In genomic region chr17:7011942-7012254, GRCh38 we compare ENCODE assay signal across 9 cellular contexts. TPM values are rescaled to one million over a fixed set of nuclear protein-coding genes. Genes with fewer than 3 reads are reported as not detected.
DNase-seq lines count a peak whose midpoint lies in the region; TF ChIP-seq lines count a peak whose summit lies in the region.
"Had no signal": no experiment of that assay in that cellular context is flagged by ENCODE, and none has a peak within 500 bp of the region (broad histone marks: within the 10 kb centered on the region; RNA-seq: fewer than 3 reads in every experiment).

No MANE protein-coding gene starts in this region.

- no peaks in the 10 kb centered on the region for H4K20me1 ChIP-seq in KMS-11 (ENCODE audit: insufficient read depth)

- no peaks in the 10 kb centered on the region for H3K9me3 Mint-ChIP-seq in chondrocyte (ENCODE audit: low read depth)

- H3K4me2 ChIP-seq in KMS-11, result peak overlapping the region; percentile 66

- CTCF ChIA-PET in AG04450 (lab: Charles Lee), result interaction anchor here (0.8 to 3.8 kb wide), 4 partner anchors 10 to 101 kb away, joined by 3 to 25 read pairs (median 12); no protein-coding TSS in a partner anchor

- no peak overlapping the region for H2AFZ ChIP-seq in KMS-11 (ENCODE audit: low read depth)

- TF ChIP-seq CTCF in AG04450 (IDR thresholded peaks at IDR 0.05; ENCODE audit: low read depth, low read length), result no peak
- TF ChIP-seq CTCF in KMS-11 (conservative IDR thresholded peaks at IDR 0.05; ENCODE audit: low read depth, low read length), result no peak
- no peak for TF ChIP-seq CTCF in chondrocyte (IDR thresholded peaks at IDR 0.05)

- H3K4me3 ChIP-seq in AG04450 (ENCODE audit: low read depth, low read length) (peak overlapping the region; percentile 97), KMS-11 (IDR thresholded peaks at IDR 0.05; ENCODE audit: insufficient read depth, low read depth, low read length) (no peak overlapping the region), muscle layer of duodenum (ENCODE audit: low read depth in 1 of 2, low read length in 2 of 2) (peak overlapping the region; percentile 94 to 98)

- DNase-seq in AG04450 (ENCODE audit: low read depth, low spot score) (no peak), chondrocyte (ENCODE audit: low spot score) (no peak), GM19238 (ENCODE audit: insufficient read length, low spot score) (no peak), NCI-H2081 treated with DMSO at 0.1 percent for 48 hours (lab: John Stamatoyannopoulos, UW) (no peak), NCI-H1417 treated with DMSO at 0.1 percent for 48 hours (lab: John Stamatoyannopoulos, UW) (no peak), epidermal melanocyte (ENCODE audit: insufficient read length, low spot score) (no peak)

- H3K9me3 ChIP-seq in AG04450 (ENCODE audit: control insufficient read depth, insufficient read depth, low read length) (peaks cover 7% of the 10 kb centered on the region; the same call in 1 of the 2 replicates), muscle layer of duodenum (ENCODE audit: control insufficient read depth in 1 of 2, low read length in 2 of 2) (no peaks in the 10 kb centered on the region)

- H3K4me1 Mint-ChIP-seq in chondrocyte (ENCODE audit: low read depth), result peaks cover 60% of the 10 kb centered on the region

- peaks cover 7% of the 10 kb centered on the region; the same call in 1 of the 2 replicates for H3K79me2 ChIP-seq in KMS-11 (ENCODE audit: insufficient read depth, low read depth)

- H3K4me1 ChIP-seq in KMS-11 (ENCODE audit: low read depth, poor library complexity, severe bottlenecking), result peaks cover 9% of the 10 kb centered on the region
- H3K4me1 ChIP-seq in muscle layer of duodenum (ENCODE audit: control insufficient read depth in 1 of 2, insufficient read depth in 2 of 2, low read length in 2 of 2), result peaks cover 18 to 42% of the 10 kb centered on the region in 2 donors

- H3K4me3 Mint-ChIP-seq in chondrocyte (ENCODE audit: unreplicated experiment), result peak overlapping the region; percentile 97

- peaks cover 5% of the 10 kb centered on the region for H3K36me3 Mint-ChIP-seq in chondrocyte (ENCODE audit: low read depth)

- POLR2A ChIA-PET in AG04450 (lab: Yijun Ruan, JAX), result interaction anchor here (0.9 kb wide), 1 partner anchor 16 kb away, joined by 3 read pairs; the partner anchor contains the start of gene ALOX12

- H3K27me3 Mint-ChIP-seq in chondrocyte (ENCODE audit: low read depth), result no peaks in the 10 kb centered on the region

- H3K27me3 ChIP-seq in AG04450 (ENCODE audit: control insufficient read depth, insufficient read depth, low read length) (no peaks in the 10 kb centered on the region), KMS-11 (ENCODE audit: insufficient read depth, low read depth) (no peaks in the 10 kb centered on the region), muscle layer of duodenum (ENCODE audit: low read depth, low read length) (no peaks in the 10 kb centered on the region)

- H3K9ac ChIP-seq in KMS-11, result peak overlapping the region; percentile 87; the same call in 1 of the 2 replicates

- peak overlapping the region; percentile 99 for H3K27ac ChIP-seq in AG04450 (ENCODE audit: low read depth, low read length)
- H3K27ac ChIP-seq in KMS-11, result no peak overlapping the region; the same call in 1 of the 2 replicates
- H3K27ac ChIP-seq in muscle layer of duodenum (ENCODE audit: low read length), result peak overlapping the region; percentile 98

- H3K27ac Mint-ChIP-seq in chondrocyte (ENCODE audit: unreplicated experiment), result peak overlapping the region; percentile 100

- no peaks in the 10 kb centered on the region for H3K36me3 ChIP-seq in KMS-11 (ENCODE audit: insufficient read depth)
- peaks cover 0 to 11% of the 10 kb centered on the region in 2 donors for H3K36me3 ChIP-seq in muscle layer of duodenum (ENCODE audit: control insufficient read depth in 1 of 2, insufficient read depth in 2 of 2, low read length in 2 of 2)

RNA-seq across cellular contexts. Expression of gene RNASEK, which starts 0.5 kb away (rescaled TPM):
- 240 and 332 TPM in 2 replicates for polyA plus RNA-seq in AG04450 (2011; rRNA removed)
- 85.9 and 117 TPM in 2 replicates for polyA minus RNA-seq in AG04450 (2011; rRNA and poly(A)+ RNA removed)
- total RNA-seq in chondrocyte, result 241 to 266 TPM (median 259 TPM) in 3 replicates

RNA-seq across cellular contexts. Expression of gene BCL6B, which starts 11.0 kb away (rescaled TPM):
- polyA plus RNA-seq in AG04450 (2011; rRNA removed), result 0.02 TPM in 1 of 2 replicates, not detected in the other
- not detected in 2 replicates for polyA minus RNA-seq in AG04450 (2011; rRNA and poly(A)+ RNA removed)
- total RNA-seq in chondrocyte, result not detected in 3 replicates

RNA-seq across cellular contexts. Expression of gene ALOX12, which starts 16.0 kb away (rescaled TPM):
- not detected in 2 replicates for polyA plus RNA-seq in AG04450 (2011; rRNA removed)
- not detected in 2 replicates for polyA minus RNA-seq in AG04450 (2011; rRNA and poly(A)+ RNA removed)
- total RNA-seq in chondrocyte, result not detected in 3 replicates
- total RNA-seq: T-helper 2 cell treated with Interferon-gamma antibody and Interleukin-4, amounts not matched to agents 100 ng/mL and 5 ng/mL, for 36 hours had no signal

RNA-seq across cellular contexts. Expression of gene SLC16A13, which starts 23.9 kb away (rescaled TPM):
- 1.5 and 1.7 TPM in 2 replicates for polyA plus RNA-seq in AG04450 (2011; rRNA removed)
- 1.8 and 2.4 TPM in 2 replicates for polyA minus RNA-seq in AG04450 (2011; rRNA and poly(A)+ RNA removed)
- 3.5 to 5.4 TPM (median 4.8 TPM) in 3 replicates for total RNA-seq in chondrocyte

RNA-seq across cellular contexts. Expression of gene SLC16A11, which starts 32.0 kb away (rescaled TPM):
- not detected in 2 replicates for polyA plus RNA-seq in AG04450 (2011; rRNA removed)
- not detected in 2 replicates for polyA minus RNA-seq in AG04450 (2011; rRNA and poly(A)+ RNA removed)
- total RNA-seq in chondrocyte, result 0.41 to 0.85 TPM (median 0.47 TPM) in 3 replicates
